In genomic region chr12:132940071-132940719, GRCh38 we compare ENCODE assay signal across 29 cellular contexts.
"Had no signal": no experiment of that assay in that cellular context is flagged by ENCODE, and none has a peak within 500 bp of the region (broad histone marks: within the 10 kb centered on the region; RNA-seq: fewer than 3 reads in every experiment).

No MANE protein-coding gene starts in this region.

- H3K4me3 ChIP-seq: K562 had no signal

- ATAC-seq: activated naive CD4-positive, alpha-beta T cell treated with anti-CD3 and anti-CD28 coated beads, Interleukin-2, amount 50 U/mL, for 72 hours; activated naive CD8-positive, alpha-beta T cell treated with anti-CD3 and anti-CD28 coated beads, Interleukin-2, amount 50 U/mL, for 24 hours; activated T-cell treated with anti-CD3 and anti-CD28 coated beads, Interleukin-2, amount 50 U/mL, for 4 hours; K562; Panc1; Right ventricle myocardium inferior had no signal

- H3K27ac ChIP-seq: brain microvascular endothelial cell, VCaP had no signal

- DNase-seq: activated CD4-positive, alpha-beta memory T cell treated with anti-CD3 and anti-CD28 coated beads for 36 hours; activated CD4-positive, alpha-beta T cell treated with anti-CD3 and anti-CD28 coated beads, Interleukin-2, amount 10 ng/mL, durations not matched to agents 7 days and 5 days; activated CD4-positive, CD25-positive, alpha-beta regulatory T cell; activated CD8-positive, alpha-beta memory T cell treated with anti-CD3 and anti-CD28 coated beads for 24 hours; activated effector memory CD4-positive, alpha-beta T cell treated with anti-CD3 and anti-CD28 coated beads, Interleukin-2, amount 50 U/mL, for 16 hours; activated naive CD4-positive, alpha-beta T cell treated with Interleukin-2 at 50 U/mL for 16 hours; activated naive CD8-positive, alpha-beta T cell treated with anti-CD3 and anti-CD28 coated beads, Interleukin-2, amount 50 U/mL, for 24 hours; activated T-cell treated with anti-CD3 and anti-CD28 coated beads, Interleukin-2, amount 50 U/mL, for 4 hours; amygdala; brain microvascular endothelial cell; Karpas-422; MM.1S; NCI-H1105; NCI-H1436; NCI-H1694 treated with DMSO at 0.1 percent for 48 hours; NCI-H2029 treated with DMSO at 0.1 percent for 48 hours; NCI-H345; NCI-H510A; NCI-H526 treated with DMSO at 0.1 percent for 48 hours; NCI-H82; OCI-M1; RPMI8226; SK-N-SH; T-helper 1 cell had no signal

- H3K9ac ChIP-seq: SK-N-SH had no signal

- H3K27me3 ChIP-seq: brain microvascular endothelial cell had no signal

- FAIRE-seq: K562 had no signal
